Comparison of ENCODE assay signal across 1 cellular context in genomic region chr1:226663327-226663704, GRCh38.
TF ChIP-seq lines count a peak whose summit lies in the region.

No MANE protein-coding gene starts in this region.

TF ChIP-seq in liver, 16 proteins besides CTCF, POLR2A, EP300 and RAD21 (continued from another document):
- no peak for TF ChIP-seq REST (IDR thresholded peaks at IDR 0.05)
- no peak for TF ChIP-seq YY1 (IDR thresholded peaks at IDR 0.05)
- TF ChIP-seq SP1 (IDR thresholded peaks at IDR 0.05) = no peak
- TF ChIP-seq GABPA (IDR thresholded peaks at IDR 0.05 in 1 of 2, conservative IDR thresholded peaks at IDR 0.05 in 1 of 2) = no peak
- TF ChIP-seq FOXA1 (IDR thresholded peaks at IDR 0.05) = no peak
- no peak for TF ChIP-seq TAF1 (conservative IDR thresholded peaks at IDR 0.05)
- TF ChIP-seq NR2F2 (IDR thresholded peaks at IDR 0.05) = no peak
